In the genomic region with DNA sequence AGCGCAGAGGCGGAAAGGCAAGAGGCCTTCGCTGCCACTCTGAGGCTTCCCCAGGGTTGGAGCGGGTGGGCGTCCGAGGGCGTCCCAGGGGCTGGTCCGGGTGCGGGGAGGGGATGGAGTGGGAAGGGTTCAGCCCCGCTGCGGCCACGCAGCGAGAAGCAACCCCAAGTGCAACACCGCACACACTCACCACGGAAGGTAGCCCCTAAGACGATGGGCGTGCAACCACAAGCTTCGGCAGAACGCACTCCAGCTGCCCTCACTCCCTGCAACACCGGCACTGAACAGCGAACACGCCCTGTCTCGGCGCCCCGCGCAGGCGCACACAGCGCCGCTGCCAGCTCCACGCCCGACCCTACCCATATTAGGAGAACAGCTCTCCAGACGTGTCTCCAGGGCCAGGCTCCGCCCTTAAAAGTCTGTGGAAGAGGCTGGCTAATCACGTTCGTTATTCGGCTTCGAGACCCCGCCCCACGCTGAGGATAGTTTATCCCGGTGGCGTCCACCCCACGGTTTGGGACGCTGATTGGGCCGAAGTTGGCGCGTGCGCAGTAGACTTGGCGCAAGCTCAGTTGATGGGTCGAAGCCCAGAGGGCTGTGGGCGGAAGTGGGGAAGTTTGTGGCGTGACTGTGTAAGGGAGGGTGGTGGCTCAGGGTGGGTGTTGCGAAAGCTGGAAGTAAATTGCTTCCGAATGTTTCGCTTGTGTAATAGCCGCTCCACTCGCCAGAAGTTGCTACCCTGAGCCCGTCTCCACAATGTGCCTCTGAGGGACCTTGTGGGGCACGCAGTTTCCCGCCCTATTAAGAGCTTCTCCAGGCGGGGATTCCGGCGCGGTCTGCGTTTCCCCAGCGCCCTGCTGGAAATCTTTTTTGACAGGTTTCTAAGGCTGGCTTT, we compare ENCODE assay signal across 1 cellular context.
TF ChIP-seq lines count a peak whose summit lies in the region.

A gene (minus strand): TSS at position 300 of the 895 bp plus-strand sequence. CDS start 343 bp downstream, outside the sequence.

TF ChIP-seq in HepG2, 621 proteins besides CTCF, POLR2A, EP300 and RAD21 (continued from another document):
- TF ChIP-seq, protein P1, sequence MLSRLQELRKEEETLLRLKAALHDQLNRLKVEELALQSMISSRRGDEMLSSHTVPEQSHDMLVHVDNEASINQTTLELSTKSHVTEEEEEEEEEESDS (CRISPR knock-in tag; IDR thresholded peaks at IDR 0.05; ENCODE audit: borderline replicate concordance), result no peak
- TF ChIP-seq NR2F6 (IDR thresholded peaks at IDR 0.05) (no peak), NR2F6 (CRISPR knock-in tag; IDR thresholded peaks at IDR 0.05) (no peak), ZNF235 (CRISPR knock-in tag; IDR thresholded peaks at IDR 0.05; ENCODE audit: borderline replicate concordance) (0 out of 2 replicates have a peak, but pooled peaks have one; percentile 73), MEF2D (CRISPR knock-in tag; IDR thresholded peaks at IDR 0.05) (no peak; the same call in 1 of the 2 replicates), HNF4G (IDR thresholded peaks at IDR 0.05; ENCODE audit: borderline replicate concordance, low read depth, low read length) (no peak), HNF4G (CRISPR knock-in tag; IDR thresholded peaks at IDR 0.05; ENCODE audit: borderline replicate concordance, low read depth) (no peak)
- TF ChIP-seq, protein P2, sequence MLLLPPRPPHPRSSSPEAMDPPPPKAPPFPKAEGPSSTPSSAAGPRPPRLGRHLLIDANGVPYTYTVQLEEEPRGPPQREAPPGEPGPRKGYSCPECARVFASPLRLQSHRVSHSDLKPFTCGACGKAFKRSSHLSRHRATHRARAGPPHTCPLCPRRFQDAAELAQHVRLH (CRISPR knock-in tag; IDR thresholded peaks at IDR 0.05; ENCODE audit: borderline replicate concordance, low read depth), result peak; percentile 32; the same call in 1 of the 2 replicates
- TF ChIP-seq, protein P3, sequence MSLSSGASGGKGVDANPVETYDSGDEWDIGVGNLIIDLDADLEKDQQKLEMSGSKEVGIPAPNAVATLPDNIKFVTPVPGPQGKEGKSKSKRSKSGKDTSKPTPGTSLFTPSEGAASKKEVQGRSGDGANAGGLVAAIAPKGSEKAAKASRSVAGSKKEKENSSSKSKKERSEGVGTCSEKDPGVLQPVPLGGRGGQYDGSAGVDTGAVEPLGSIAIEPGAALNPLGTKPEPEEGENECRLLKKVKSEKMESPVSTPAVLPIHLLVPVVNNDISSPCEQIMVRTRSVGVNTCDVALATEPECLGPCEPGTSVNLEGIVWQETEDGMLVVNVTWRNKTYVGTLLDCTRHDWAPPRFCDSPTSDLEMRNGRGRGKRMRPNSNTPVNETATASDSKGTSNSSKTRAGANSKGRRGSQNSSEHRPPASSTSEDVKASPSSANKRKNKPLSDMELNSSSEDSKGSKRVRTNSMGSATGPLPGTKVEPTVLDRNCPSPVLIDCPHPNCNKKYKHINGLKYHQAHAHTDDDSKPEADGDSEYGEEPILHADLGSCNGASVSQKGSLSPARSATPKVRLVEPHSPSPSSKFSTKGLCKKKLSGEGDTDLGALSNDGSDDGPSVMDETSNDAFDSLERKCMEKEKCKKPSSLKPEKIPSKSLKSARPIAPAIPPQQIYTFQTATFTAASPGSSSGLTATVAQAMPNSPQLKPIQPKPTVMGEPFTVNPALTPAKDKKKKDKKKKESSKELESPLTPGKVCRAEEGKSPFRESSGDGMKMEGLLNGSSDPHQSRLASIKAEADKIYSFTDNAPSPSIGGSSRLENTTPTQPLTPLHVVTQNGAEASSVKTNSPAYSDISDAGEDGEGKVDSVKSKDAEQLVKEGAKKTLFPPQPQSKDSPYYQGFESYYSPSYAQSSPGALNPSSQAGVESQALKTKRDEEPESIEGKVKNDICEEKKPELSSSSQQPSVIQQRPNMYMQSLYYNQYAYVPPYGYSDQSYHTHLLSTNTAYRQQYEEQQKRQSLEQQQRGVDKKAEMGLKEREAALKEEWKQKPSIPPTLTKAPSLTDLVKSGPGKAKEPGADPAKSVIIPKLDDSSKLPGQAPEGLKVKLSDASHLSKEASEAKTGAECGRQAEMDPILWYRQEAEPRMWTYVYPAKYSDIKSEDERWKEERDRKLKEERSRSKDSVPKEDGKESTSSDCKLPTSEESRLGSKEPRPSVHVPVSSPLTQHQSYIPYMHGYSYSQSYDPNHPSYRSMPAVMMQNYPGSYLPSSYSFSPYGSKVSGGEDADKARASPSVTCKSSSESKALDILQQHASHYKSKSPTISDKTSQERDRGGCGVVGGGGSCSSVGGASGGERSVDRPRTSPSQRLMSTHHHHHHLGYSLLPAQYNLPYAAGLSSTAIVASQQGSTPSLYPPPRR (CRISPR knock-in tag; IDR thresholded peaks at IDR 0.05; ENCODE audit: borderline replicate concordance), result 0 out of 2 replicates have a peak, but pooled peaks have one; percentile 19
- TF ChIP-seq, protein P4, sequence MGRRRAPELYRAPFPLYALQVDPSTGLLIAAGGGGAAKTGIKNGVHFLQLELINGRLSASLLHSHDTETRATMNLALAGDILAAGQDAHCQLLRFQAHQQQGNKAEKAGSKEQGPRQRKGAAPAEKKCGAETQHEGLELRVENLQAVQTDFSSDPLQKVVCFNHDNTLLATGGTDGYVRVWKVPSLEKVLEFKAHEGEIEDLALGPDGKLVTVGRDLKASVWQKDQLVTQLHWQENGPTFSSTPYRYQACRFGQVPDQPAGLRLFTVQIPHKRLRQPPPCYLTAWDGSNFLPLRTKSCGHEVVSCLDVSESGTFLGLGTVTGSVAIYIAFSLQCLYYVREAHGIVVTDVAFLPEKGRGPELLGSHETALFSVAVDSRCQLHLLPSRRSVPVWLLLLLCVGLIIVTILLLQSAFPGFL (CRISPR knock-in tag; IDR thresholded peaks at IDR 0.05), result no peak
- TF ChIP-seq, protein P5, sequence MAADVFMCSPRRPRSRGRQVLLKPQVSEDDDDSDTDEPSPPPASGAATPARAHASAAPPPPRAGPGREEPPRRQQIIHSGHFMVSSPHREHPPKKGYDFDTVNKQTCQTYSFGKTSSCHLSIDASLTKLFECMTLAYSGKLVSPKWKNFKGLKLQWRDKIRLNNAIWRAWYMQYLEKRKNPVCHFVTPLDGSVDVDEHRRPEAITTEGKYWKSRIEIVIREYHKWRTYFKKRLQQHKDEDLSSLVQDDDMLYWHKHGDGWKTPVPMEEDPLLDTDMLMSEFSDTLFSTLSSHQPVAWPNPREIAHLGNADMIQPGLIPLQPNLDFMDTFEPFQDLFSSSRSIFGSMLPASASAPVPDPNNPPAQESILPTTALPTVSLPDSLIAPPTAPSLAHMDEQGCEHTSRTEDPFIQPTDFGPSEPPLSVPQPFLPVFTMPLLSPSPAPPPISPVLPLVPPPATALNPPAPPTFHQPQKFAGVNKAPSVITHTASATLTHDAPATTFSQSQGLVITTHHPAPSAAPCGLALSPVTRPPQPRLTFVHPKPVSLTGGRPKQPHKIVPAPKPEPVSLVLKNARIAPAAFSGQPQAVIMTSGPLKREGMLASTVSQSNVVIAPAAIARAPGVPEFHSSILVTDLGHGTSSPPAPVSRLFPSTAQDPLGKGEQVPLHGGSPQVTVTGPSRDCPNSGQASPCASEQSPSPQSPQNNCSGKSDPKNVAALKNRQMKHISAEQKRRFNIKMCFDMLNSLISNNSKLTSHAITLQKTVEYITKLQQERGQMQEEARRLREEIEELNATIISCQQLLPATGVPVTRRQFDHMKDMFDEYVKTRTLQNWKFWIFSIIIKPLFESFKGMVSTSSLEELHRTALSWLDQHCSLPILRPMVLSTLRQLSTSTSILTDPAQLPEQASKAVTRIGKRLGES (CRISPR knock-in tag; IDR thresholded peaks at IDR 0.05; ENCODE audit: borderline replicate concordance), result no peak
